In the genomic region with DNA sequence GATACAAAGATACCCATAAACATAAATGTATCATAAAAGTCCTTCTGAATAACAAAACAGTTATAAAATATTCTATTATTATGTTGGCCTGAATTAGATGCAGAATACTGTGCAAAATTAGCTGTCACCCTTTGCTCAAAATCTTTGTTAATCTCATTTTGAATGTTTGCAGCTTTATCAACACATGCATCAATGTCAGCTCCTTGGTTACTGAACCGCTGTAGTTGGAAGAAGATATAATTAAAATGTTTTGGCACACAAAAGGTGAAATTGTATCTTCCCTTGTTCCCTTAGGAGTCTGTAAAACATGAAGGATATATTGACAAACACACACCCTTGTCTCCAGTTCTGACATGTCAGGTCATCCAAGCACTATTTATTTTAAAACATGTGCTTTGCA, we compare ENCODE assay signal across 20 cellular contexts.
"Had no signal": no experiment of that assay in that cellular context is flagged by ENCODE, and none has a peak within 500 bp of the region (broad histone marks: within the 10 kb centered on the region; RNA-seq: fewer than 3 reads in every experiment).

No MANE protein-coding gene starts in this region.

- H3K36me3 ChIP-seq: lower lobe of right lung, prostate gland, right atrium auricular region, tibial artery had no signal

- H3K27ac Mint-ChIP-seq: activated CD4-positive, alpha-beta memory T cell treated with anti-CD3 and anti-CD28 coated beads, Interleukin-2, amount 10 ng/mL, durations not matched to agents 7 days and 5 days; activated T-helper 2 cell treated with anti-CD3 and anti-CD28 coated beads, Interferon-gamma antibody, Interleukin-2, Interleukin-4, amounts not matched to agents 10 μg/mL and 5 μg/mL and 100 μg/mL, durations not matched to agents 14 hours and 24 hours and 36 hours had no signal

- H3K9me3 Mint-ChIP-seq: activated B cell treated with CpG ODN at 0.5 μM for 24 hours; activated CD4-positive, alpha-beta memory T cell treated with anti-CD3 and anti-CD28 coated beads, Interleukin-2, amount 10 ng/mL, durations not matched to agents 7 days and 5 days; activated naive CD8-positive, alpha-beta T cell treated with anti-CD3 and anti-CD28 coated beads, Interleukin-2, amount 10 ng/mL, durations not matched to agents 7 days and 5 days; activated T-helper 2 cell treated with anti-CD3 and anti-CD28 coated beads, Interferon-gamma antibody, Interleukin-2, Interleukin-4, amounts not matched to agents 10 μg/mL and 5 μg/mL and 100 μg/mL, durations not matched to agents 14 hours and 24 hours and 36 hours; nephron had no signal

- H3K9me3 ChIP-seq: lower lobe of right lung, prostate gland, right atrium auricular region, tibial artery had no signal

- H3K36me3 Mint-ChIP-seq: activated CD8-positive, alpha-beta memory T cell treated with anti-CD3 and anti-CD28 coated beads, Interleukin-2, amount 10 ng/mL, durations not matched to agents 7 days and 5 days; activated naive CD8-positive, alpha-beta T cell treated with anti-CD3 and anti-CD28 coated beads, Interleukin-2, amount 10 ng/mL, durations not matched to agents 7 days and 5 days had no signal

- H3K27me3 ChIP-seq: dorsolateral prefrontal cortex, hepatocyte, right atrium auricular region, tibial artery had no signal

- DNase-seq: activated B cell treated with CpG ODN at 0.5 μM for 24 hours; activated CD4-positive, alpha-beta memory T cell treated with anti-CD3 and anti-CD28 coated beads, Interleukin-2, amount 10 ng/mL, durations not matched to agents 7 days and 5 days; activated CD4-positive, alpha-beta T cell treated with anti-CD3 and anti-CD28 coated beads for 48 hours; activated CD8-positive, alpha-beta memory T cell treated with anti-CD3 and anti-CD28 coated beads, Interleukin-2, amount 10 ng/mL, durations not matched to agents 7 days and 5 days; activated naive CD4-positive, alpha-beta T cell treated with Interleukin-2 at 50 U/mL for 16 hours; activated naive CD8-positive, alpha-beta T cell treated with anti-CD3 and anti-CD28 coated beads, Interleukin-2, amount 10 ng/mL, durations not matched to agents 7 days and 5 days; amygdala; dorsolateral prefrontal cortex; left cardiac atrium; lower lobe of right lung; stimulated activated CD4-positive, alpha-beta T cell treated with anti-CD3 and anti-CD28 coated beads, Interleukin-12 subunit alpha, Interleukin-12 subunit beta, amount 100 ng/mL, for 4 hours; stimulated activated CD4-positive, alpha-beta T cell treated with anti-CD3 and anti-CD28 coated beads, Interleukin-1b, Interleukin-23, amount 100 ng/mL, for 48 hours; stimulated activated naive CD4-positive, alpha-beta T cell treated with Interleukin-2 at 50 U/mL for 16 hours; tibial artery had no signal

- H3K79me2 ChIP-seq: hepatocyte had no signal

- H3K4me3 ChIP-seq: dorsolateral prefrontal cortex, hepatocyte, lower lobe of right lung, prostate gland, right atrium auricular region, tibial artery had no signal

- H3K4me2 ChIP-seq: hepatocyte had no signal

- H2AFZ ChIP-seq: hepatocyte had no signal

- H3K27ac ChIP-seq: dorsolateral prefrontal cortex, epithelial cell of prostate, hepatocyte, lower lobe of right lung, prostate gland, right atrium auricular region, tibial artery had no signal

- H3K27me3 Mint-ChIP-seq: activated B cell treated with CpG ODN at 0.5 μM for 24 hours; activated CD4-positive, alpha-beta memory T cell treated with anti-CD3 and anti-CD28 coated beads, Interleukin-2, amount 10 ng/mL, durations not matched to agents 7 days and 5 days; activated CD8-positive, alpha-beta memory T cell treated with anti-CD3 and anti-CD28 coated beads, Interleukin-2, amount 10 ng/mL, durations not matched to agents 7 days and 5 days; activated naive CD8-positive, alpha-beta T cell treated with anti-CD3 and anti-CD28 coated beads, Interleukin-2, amount 10 ng/mL, durations not matched to agents 7 days and 5 days had no signal

- H3K4me1 ChIP-seq: lower lobe of right lung, prostate gland, right atrium auricular region, tibial artery had no signal
